ENCODE assay signal across 1 cellular context in the genomic region with DNA sequence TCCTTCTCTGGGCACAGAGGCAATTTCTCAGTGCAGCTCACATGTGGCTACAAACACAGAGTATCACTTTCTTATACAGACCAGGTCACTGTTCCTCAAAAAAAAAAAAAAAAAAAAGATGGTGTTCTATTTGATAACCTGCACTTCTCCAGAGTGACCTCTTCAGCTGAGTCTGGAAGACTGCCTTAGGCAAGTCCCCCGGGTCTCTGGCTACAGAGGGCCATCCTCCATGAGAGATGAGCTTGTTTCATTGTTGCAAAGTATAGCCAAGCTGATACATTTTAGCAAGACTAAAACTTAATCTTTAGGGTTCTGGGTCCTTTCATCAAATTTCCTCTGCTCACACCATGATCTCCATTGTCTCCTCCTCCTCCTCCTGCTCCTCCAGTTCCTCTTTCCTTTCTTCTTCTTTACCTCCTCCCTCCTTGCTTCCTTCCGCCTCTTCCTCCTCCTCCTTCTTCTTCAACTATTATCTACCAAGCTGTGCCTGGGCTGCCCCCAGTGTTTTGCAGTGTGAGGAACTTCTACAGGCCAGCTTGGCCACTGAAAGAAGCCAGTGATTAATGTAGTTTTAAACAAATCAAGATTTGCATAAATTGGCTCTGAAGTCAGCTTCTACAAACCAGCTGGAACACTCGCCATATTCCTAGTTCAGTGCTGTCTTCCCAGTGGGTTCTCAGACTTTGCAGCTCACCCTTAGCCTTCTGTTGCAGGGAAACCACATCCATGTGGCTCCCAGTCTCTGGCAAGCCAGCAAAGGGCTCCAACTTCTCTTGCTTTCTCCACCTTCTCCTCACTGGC.
A peak's percentile ranks its signal among the peaks of the same experiment; 100 is the strongest.
TF ChIP-seq lines count a peak whose summit lies in the region.

No MANE protein-coding gene starts in this region.

TF ChIP-seq in K562, 482 proteins besides CTCF, POLR2A, EP300 and RAD21 (continued from another document and continues in another):
- TF ChIP-seq, protein P1, sequence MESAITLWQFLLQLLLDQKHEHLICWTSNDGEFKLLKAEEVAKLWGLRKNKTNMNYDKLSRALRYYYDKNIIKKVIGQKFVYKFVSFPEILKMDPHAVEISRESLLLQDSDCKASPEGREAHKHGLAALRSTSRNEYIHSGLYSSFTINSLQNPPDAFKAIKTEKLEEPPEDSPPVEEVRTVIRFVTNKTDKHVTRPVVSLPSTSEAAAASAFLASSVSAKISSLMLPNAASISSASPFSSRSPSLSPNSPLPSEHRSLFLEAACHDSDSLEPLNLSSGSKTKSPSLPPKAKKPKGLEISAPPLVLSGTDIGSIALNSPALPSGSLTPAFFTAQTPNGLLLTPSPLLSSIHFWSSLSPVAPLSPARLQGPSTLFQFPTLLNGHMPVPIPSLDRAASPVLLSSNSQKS (CRISPR knock-in tag; IDR thresholded peaks at IDR 0.05), result no peak
- TF ChIP-seq, protein P2, sequence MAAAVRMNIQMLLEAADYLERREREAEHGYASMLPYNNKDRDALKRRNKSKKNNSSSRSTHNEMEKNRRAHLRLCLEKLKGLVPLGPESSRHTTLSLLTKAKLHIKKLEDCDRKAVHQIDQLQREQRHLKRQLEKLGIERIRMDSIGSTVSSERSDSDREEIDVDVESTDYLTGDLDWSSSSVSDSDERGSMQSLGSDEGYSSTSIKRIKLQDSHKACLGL (CRISPR knock-in tag; IDR thresholded peaks at IDR 0.05; ENCODE audit: borderline replicate concordance, poor library complexity, severe bottlenecking), result no peak
- TF ChIP-seq, protein P3, sequence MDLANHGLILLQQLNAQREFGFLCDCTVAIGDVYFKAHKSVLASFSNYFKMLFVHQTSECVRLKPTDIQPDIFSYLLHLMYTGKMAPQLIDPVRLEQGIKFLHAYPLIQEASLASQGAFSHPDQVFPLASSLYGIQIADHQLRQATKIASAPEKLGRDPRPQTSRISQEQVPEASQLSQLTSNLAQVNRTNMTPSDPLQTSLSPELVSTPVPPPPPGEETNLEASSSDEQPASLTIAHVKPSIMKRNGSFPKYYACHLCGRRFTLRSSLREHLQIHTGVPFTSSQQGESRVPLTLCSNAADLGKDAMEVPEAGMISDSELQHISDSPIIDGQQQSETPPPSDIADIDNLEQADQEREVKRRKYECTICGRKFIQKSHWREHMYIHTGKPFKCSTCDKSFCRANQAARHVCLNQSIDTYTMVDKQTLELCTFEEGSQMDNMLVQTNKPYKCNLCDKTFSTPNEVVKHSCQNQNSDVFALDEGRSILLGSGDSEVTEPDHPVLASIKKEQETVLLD (IDR thresholded peaks at IDR 0.05), result peak; percentile 77; the same call in 1 of the 2 replicates
- TF ChIP-seq CREBBP (IDR thresholded peaks at IDR 0.05; ENCODE audit: low read depth, low read length) (no peak), ZNF408 (CRISPR knock-in tag; IDR thresholded peaks at IDR 0.05; ENCODE audit: low read depth) (no peak), HDAC1 (IDR thresholded peaks at IDR 0.05) (peak in 1 of 2 experiments; percentile 73; a peak in 2 of 4 replicates), KDM4B (IDR thresholded peaks at IDR 0.05; ENCODE audit: borderline replicate concordance in 2 of 2, low read depth in 1 of 2) (no peak), SIN3A (IDR thresholded peaks at IDR 0.05; ENCODE audit: borderline replicate concordance in 2 of 2, control insufficient read depth in 1 of 2, low read depth in 2 of 2, low read length in 2 of 2) (no peak), SRSF3 (IDR thresholded peaks at IDR 0.05; ENCODE audit: insufficient read depth, low read length) (no peak), MEIS2 (IDR thresholded peaks at IDR 0.05; ENCODE audit: partially characterized antibody) (no peak), POLR2AphosphoS2 (IDR thresholded peaks at IDR 0.05; ENCODE audit: low read length) (no peak), ZNF324 (CRISPR knock-in tag; IDR thresholded peaks at IDR 0.05) (no peak), MCM2 (IDR thresholded peaks at IDR 0.05; ENCODE audit: low read depth) (no peak), MTF1 (CRISPR knock-in tag; IDR thresholded peaks at IDR 0.05; ENCODE audit: borderline replicate concordance) (0 out of 2 replicates have a peak, but pooled peaks have one; percentile 2), CXXC5 (CRISPR knock-in tag; IDR thresholded peaks at IDR 0.05) (peak; percentile 46), ZNF586 (CRISPR knock-in tag; conservative IDR thresholded peaks at IDR 0.05) (no peak), ZBED1 (IDR thresholded peaks at IDR 0.05) (no peak), RBM15 (IDR thresholded peaks at IDR 0.05; ENCODE audit: insufficient read depth, low read length) (no peak), LEF1 (IDR thresholded peaks at IDR 0.05) (no peak), MAFK (IDR thresholded peaks at IDR 0.05; ENCODE audit: low read length) (no peak), ZNF584 (CRISPR knock-in tag; IDR thresholded peaks at IDR 0.05; ENCODE audit: low read depth) (no peak), ZNF79 (CRISPR knock-in tag; IDR thresholded peaks at IDR 0.05; ENCODE audit: low read depth) (no peak)
- TF ChIP-seq, protein P4, sequence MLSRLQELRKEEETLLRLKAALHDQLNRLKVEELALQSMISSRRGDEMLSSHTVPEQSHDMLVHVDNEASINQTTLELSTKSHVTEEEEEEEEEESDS (CRISPR knock-in tag; IDR thresholded peaks at IDR 0.05), result no peak
- TF ChIP-seq, protein P5, sequence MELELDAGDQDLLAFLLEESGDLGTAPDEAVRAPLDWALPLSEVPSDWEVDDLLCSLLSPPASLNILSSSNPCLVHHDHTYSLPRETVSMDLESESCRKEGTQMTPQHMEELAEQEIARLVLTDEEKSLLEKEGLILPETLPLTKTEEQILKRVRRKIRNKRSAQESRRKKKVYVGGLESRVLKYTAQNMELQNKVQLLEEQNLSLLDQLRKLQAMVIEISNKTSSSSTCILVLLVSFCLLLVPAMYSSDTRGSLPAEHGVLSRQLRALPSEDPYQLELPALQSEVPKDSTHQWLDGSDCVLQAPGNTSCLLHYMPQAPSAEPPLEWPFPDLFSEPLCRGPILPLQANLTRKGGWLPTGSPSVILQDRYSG (tag; conservative IDR thresholded peaks at IDR 0.05; ENCODE audit: low read depth), result no peak
- TF ChIP-seq, protein P6, sequence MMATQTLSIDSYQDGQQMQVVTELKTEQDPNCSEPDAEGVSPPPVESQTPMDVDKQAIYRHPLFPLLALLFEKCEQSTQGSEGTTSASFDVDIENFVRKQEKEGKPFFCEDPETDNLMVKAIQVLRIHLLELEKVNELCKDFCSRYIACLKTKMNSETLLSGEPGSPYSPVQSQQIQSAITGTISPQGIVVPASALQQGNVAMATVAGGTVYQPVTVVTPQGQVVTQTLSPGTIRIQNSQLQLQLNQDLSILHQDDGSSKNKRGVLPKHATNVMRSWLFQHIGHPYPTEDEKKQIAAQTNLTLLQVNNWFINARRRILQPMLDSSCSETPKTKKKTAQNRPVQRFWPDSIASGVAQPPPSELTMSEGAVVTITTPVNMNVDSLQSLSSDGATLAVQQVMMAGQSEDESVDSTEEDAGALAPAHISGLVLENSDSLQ (IDR thresholded peaks at IDR 0.05), result no peak
- TF ChIP-seq, protein P7, sequence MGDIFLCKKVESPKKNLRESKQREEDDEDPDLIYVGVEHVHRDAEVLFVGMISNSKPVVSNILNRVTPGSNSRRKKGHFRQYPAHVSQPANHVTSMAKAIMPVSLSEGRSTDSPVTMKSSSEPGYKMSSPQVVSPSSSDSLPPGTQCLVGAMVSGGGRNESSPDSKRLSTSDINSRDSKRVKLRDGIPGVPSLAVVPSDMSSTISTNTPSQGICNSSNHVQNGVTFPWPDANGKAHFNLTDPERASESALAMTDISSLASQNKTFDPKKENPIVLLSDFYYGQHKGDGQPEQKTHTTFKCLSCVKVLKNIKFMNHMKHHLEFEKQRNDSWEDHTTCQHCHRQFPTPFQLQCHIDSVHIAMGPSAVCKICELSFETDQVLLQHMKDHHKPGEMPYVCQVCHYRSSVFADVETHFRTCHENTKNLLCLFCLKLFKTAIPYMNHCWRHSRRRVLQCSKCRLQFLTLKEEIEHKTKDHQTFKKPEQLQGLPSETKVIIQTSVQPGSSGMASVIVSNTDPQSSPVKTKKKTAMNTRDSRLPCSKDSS (IDR thresholded peaks at IDR 0.05; ENCODE audit: low read depth, partially characterized antibody), result no peak
- TF ChIP-seq, protein P8, sequence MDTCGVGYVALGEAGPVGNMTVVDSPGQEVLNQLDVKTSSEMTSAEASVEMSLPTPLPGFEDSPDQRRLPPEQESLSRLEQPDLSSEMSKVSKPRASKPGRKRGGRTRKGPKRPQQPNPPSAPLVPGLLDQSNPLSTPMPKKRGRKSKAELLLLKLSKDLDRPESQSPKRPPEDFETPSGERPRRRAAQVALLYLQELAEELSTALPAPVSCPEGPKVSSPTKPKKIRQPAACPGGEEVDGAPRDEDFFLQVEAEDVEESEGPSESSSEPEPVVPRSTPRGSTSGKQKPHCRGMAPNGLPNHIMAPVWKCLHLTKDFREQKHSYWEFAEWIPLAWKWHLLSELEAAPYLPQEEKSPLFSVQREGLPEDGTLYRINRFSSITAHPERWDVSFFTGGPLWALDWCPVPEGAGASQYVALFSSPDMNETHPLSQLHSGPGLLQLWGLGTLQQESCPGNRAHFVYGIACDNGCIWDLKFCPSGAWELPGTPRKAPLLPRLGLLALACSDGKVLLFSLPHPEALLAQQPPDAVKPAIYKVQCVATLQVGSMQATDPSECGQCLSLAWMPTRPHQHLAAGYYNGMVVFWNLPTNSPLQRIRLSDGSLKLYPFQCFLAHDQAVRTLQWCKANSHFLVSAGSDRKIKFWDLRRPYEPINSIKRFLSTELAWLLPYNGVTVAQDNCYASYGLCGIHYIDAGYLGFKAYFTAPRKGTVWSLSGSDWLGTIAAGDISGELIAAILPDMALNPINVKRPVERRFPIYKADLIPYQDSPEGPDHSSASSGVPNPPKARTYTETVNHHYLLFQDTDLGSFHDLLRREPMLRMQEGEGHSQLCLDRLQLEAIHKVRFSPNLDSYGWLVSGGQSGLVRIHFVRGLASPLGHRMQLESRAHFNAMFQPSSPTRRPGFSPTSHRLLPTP (IDR thresholded peaks at IDR 0.05; ENCODE audit: borderline replicate concordance, extremely low read depth, insufficient read length), result no peak
- TF ChIP-seq, protein P9, sequence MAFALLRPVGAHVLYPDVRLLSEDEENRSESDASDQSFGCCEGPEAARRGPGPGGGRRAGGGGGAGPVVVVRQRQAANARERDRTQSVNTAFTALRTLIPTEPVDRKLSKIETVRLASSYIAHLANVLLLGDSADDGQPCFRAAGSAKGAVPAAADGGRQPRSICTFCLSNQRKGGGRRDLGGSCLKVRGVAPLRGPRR (CRISPR knock-in tag; IDR thresholded peaks at IDR 0.05), result no peak
- TF ChIP-seq, protein P10, sequence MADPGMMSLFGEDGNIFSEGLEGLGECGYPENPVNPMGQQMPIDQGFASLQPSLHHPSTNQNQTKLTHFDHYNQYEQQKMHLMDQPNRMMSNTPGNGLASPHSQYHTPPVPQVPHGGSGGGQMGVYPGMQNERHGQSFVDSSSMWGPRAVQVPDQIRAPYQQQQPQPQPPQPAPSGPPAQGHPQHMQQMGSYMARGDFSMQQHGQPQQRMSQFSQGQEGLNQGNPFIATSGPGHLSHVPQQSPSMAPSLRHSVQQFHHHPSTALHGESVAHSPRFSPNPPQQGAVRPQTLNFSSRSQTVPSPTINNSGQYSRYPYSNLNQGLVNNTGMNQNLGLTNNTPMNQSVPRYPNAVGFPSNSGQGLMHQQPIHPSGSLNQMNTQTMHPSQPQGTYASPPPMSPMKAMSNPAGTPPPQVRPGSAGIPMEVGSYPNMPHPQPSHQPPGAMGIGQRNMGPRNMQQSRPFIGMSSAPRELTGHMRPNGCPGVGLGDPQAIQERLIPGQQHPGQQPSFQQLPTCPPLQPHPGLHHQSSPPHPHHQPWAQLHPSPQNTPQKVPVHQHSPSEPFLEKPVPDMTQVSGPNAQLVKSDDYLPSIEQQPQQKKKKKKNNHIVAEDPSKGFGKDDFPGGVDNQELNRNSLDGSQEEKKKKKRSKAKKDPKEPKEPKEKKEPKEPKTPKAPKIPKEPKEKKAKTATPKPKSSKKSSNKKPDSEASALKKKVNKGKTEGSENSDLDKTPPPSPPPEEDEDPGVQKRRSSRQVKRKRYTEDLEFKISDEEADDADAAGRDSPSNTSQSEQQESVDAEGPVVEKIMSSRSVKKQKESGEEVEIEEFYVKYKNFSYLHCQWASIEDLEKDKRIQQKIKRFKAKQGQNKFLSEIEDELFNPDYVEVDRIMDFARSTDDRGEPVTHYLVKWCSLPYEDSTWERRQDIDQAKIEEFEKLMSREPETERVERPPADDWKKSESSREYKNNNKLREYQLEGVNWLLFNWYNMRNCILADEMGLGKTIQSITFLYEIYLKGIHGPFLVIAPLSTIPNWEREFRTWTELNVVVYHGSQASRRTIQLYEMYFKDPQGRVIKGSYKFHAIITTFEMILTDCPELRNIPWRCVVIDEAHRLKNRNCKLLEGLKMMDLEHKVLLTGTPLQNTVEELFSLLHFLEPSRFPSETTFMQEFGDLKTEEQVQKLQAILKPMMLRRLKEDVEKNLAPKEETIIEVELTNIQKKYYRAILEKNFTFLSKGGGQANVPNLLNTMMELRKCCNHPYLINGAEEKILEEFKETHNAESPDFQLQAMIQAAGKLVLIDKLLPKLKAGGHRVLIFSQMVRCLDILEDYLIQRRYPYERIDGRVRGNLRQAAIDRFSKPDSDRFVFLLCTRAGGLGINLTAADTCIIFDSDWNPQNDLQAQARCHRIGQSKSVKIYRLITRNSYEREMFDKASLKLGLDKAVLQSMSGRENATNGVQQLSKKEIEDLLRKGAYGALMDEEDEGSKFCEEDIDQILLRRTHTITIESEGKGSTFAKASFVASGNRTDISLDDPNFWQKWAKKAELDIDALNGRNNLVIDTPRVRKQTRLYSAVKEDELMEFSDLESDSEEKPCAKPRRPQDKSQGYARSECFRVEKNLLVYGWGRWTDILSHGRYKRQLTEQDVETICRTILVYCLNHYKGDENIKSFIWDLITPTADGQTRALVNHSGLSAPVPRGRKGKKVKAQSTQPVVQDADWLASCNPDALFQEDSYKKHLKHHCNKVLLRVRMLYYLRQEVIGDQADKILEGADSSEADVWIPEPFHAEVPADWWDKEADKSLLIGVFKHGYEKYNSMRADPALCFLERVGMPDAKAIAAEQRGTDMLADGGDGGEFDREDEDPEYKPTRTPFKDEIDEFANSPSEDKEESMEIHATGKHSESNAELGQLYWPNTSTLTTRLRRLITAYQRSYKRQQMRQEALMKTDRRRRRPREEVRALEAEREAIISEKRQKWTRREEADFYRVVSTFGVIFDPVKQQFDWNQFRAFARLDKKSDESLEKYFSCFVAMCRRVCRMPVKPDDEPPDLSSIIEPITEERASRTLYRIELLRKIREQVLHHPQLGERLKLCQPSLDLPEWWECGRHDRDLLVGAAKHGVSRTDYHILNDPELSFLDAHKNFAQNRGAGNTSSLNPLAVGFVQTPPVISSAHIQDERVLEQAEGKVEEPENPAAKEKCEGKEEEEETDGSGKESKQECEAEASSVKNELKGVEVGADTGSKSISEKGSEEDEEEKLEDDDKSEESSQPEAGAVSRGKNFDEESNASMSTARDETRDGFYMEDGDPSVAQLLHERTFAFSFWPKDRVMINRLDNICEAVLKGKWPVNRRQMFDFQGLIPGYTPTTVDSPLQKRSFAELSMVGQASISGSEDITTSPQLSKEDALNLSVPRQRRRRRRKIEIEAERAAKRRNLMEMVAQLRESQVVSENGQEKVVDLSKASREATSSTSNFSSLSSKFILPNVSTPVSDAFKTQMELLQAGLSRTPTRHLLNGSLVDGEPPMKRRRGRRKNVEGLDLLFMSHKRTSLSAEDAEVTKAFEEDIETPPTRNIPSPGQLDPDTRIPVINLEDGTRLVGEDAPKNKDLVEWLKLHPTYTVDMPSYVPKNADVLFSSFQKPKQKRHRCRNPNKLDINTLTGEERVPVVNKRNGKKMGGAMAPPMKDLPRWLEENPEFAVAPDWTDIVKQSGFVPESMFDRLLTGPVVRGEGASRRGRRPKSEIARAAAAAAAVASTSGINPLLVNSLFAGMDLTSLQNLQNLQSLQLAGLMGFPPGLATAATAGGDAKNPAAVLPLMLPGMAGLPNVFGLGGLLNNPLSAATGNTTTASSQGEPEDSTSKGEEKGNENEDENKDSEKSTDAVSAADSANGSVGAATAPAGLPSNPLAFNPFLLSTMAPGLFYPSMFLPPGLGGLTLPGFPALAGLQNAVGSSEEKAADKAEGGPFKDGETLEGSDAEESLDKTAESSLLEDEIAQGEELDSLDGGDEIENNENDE (IDR thresholded peaks at IDR 0.05; ENCODE audit: low read depth, low read length), result no peak
